Comparison of ENCODE assay signal across 10 cellular contexts in genomic region chr2:72892506-72893173, GRCh38. TPM values are rescaled to one million over a fixed set of nuclear protein-coding genes. Genes with fewer than 3 reads are reported as not detected.
DNase-seq lines count a peak whose midpoint lies in the region; ATAC-seq and TF ChIP-seq lines count a peak whose summit lies in the region.
"Had no signal": no experiment of that assay in that cellular context is flagged by ENCODE, and none has a peak within 500 bp of the region (broad histone marks: within the 10 kb centered on the region; RNA-seq: fewer than 3 reads in every experiment).

No MANE protein-coding gene starts in this region.

- no peak overlapping the region for H3K27ac Mint-ChIP-seq in activated naive CD4-positive, alpha-beta T cell treated with anti-CD3 and anti-CD28 coated beads, Interleukin-2, amount 10 ng/mL, durations not matched to agents 7 days and 5 days
- H3K27ac Mint-ChIP-seq: activated naive CD8-positive, alpha-beta T cell had no signal

- DNase-seq in ELR (ENCODE audit: low read depth): peak; percentile 84
- no peak for DNase-seq in RWPE2 (ENCODE audit: low spot score)
- peak; percentile 78 for DNase-seq in activated naive CD4-positive, alpha-beta T cell treated with anti-CD3 and anti-CD28 coated beads, Interleukin-2, amount 10 ng/mL, durations not matched to agents 7 days and 5 days
- DNase-seq in Right ventricle myocardium inferior (ENCODE audit: missing footprints): peak; percentile 82
- peak; percentile 37 to 96 (median 72) for DNase-seq in posterior cingulate gyrus

- TF ChIP-seq RAD21 in Ishikawa (IDR thresholded peaks at IDR 0.05; ENCODE audit: low read depth): peak; percentile 89

- H3K4me3 ChIP-seq in RWPE2 (ENCODE audit: severe bottlenecking): no peak overlapping the region

- peak; percentile 76 for TF ChIP-seq CTCF in RWPE2 (IDR thresholded peaks at IDR 0.05; ENCODE audit: poor library complexity, severe bottlenecking)

- H3K9me3 Mint-ChIP-seq in activated naive CD4-positive, alpha-beta T cell treated with anti-CD3 and anti-CD28 coated beads, Interleukin-2, amount 10 ng/mL, durations not matched to agents 7 days and 5 days: no peaks in the 10 kb centered on the region

- H3K36me3 Mint-ChIP-seq in activated naive CD4-positive, alpha-beta T cell treated with anti-CD3 and anti-CD28 coated beads, Interleukin-2, amount 10 ng/mL, durations not matched to agents 7 days and 5 days: no peaks in the 10 kb centered on the region

- H3K4me1 Mint-ChIP-seq in activated naive CD4-positive, alpha-beta T cell treated with anti-CD3 and anti-CD28 coated beads, Interleukin-2, amount 10 ng/mL, durations not matched to agents 7 days and 5 days: peaks cover 3% of the 10 kb centered on the region

- no peak overlapping the region for H3K27ac ChIP-seq in RWPE2 (ENCODE audit: poor library complexity, severe bottlenecking)

- no peak overlapping the region for H3K4me3 Mint-ChIP-seq in activated naive CD4-positive, alpha-beta T cell treated with anti-CD3 and anti-CD28 coated beads, Interleukin-2, amount 10 ng/mL, durations not matched to agents 7 days and 5 days
- H3K4me3 Mint-ChIP-seq: activated naive CD8-positive, alpha-beta T cell had no signal

- intact Hi-C loops in Right ventricle myocardium inferior (cut with DNase I): loop anchor here (1.0 to 5.0 kb wide), 5 partner anchors 80 to 285 kb away; partner anchors contain the start of gene SFXN5
- intact Hi-C loops in posterior cingulate gyrus (cut with DNase I): loop anchor here (2.0 to 5.0 kb wide), 3 partner anchors 80 to 285 kb away; no protein-coding TSS in a partner anchor

- no peaks in the 10 kb centered on the region for H3K27me3 ChIP-seq in RWPE2 (ENCODE audit: insufficient read depth, poor library complexity, severe bottlenecking)

- H3K27me3 Mint-ChIP-seq in activated naive CD4-positive, alpha-beta T cell treated with anti-CD3 and anti-CD28 coated beads, Interleukin-2, amount 10 ng/mL, durations not matched to agents 7 days and 5 days: peaks cover 82% of the 10 kb centered on the region

- CTCF ChIA-PET in activated naive CD4-positive, alpha-beta T cell treated with anti-CD3 and anti-CD28 coated beads, Interleukin-2, amount 10 ng/mL, durations not matched to agents 7 days and 5 days (lab: Charles Lee): interaction anchor here (0.6 to 7.7 kb wide), 32 partner anchors 9 to 319 kb away, joined by 3 to 155 read pairs (median 6); partner anchors contain the start of gene SMYD5

- TF ChIP-seq EP300 in Ishikawa (IDR thresholded peaks at IDR 0.05; ENCODE audit: borderline replicate concordance): no peak

- no peaks in the 10 kb centered on the region for H3K9me3 ChIP-seq in RWPE2 (ENCODE audit: severe bottlenecking)

- peak; percentile 57 for ATAC-seq in GM21528 (IDR thresholded peaks at IDR 0.05; ENCODE audit: low FRiP score, unreplicated experiment)
- peak; percentile 85 for ATAC-seq in RWPE2 (ENCODE audit: low read depth)
- ATAC-seq in Right ventricle myocardium inferior: peak; percentile 77
- ATAC-seq in HG02870 (IDR thresholded peaks at IDR 0.05; ENCODE audit: unreplicated experiment): no peak

- H3K4me1 ChIP-seq in RWPE2 (ENCODE audit: insufficient read depth, poor library complexity, severe bottlenecking): peaks cover 5% of the 10 kb centered on the region

- no peaks in the 10 kb centered on the region for H3K36me3 ChIP-seq in RWPE2 (ENCODE audit: low read depth)

TF ChIP-seq in Ishikawa, 13 proteins besides CTCF, POLR2A, EP300 and RAD21:
- TF ChIP-seq EGR1 (IDR thresholded peaks at IDR 0.05) (no peak), USF1 (IDR thresholded peaks at IDR 0.05) (no peak), NFIC (IDR thresholded peaks at IDR 0.05) (no peak)

RNA-seq across cellular contexts. Expression of gene SPR, which starts 5.4 kb away (rescaled TPM):
- total RNA-seq in Right ventricle myocardium inferior: 52.4 TPM

RNA-seq across cellular contexts. Expression of gene EMX1, which starts 24.7 kb away (rescaled TPM):
- not detected for total RNA-seq in Right ventricle myocardium inferior
- total RNA-seq: urinary bladder had no signal
